In genomic region chr5:143364061-143364460, GRCh38 we compare ENCODE assay signal across 27 cellular contexts.
"Had no signal": no experiment of that assay in that cellular context is flagged by ENCODE, and none has a peak within 500 bp of the region (broad histone marks: within the 10 kb centered on the region; RNA-seq: fewer than 3 reads in every experiment).

No MANE protein-coding gene starts in this region.

- H3K9ac ChIP-seq: parathyroid adenoma had no signal

- H3K36me3 ChIP-seq: adrenal gland, ascending aorta, brain microvascular endothelial cell, left lung, thyroid gland, upper lobe of right lung had no signal

- H3K27ac ChIP-seq: adrenal gland, ascending aorta, brain microvascular endothelial cell, foreskin keratinocyte, left lung, parathyroid adenoma, thyroid gland, upper lobe of right lung, VCaP had no signal

- H3K27ac Mint-ChIP-seq: activated CD4-positive, alpha-beta T cell treated with anti-CD3 and anti-CD28 coated beads, Interleukin-2, amount 10 ng/mL, durations not matched to agents 7 days and 5 days; activated CD8-positive, alpha-beta T cell treated with anti-CD3 and anti-CD28 coated beads, Interleukin-2, amount 10 ng/mL, durations not matched to agents 7 days and 5 days; activated naive CD4-positive, alpha-beta T cell treated with anti-CD3 and anti-CD28 coated beads, Interleukin-2, amount 50 U/mL, for 24 hours; nephron progenitor cell; T-helper 2 cell treated with Interferon-gamma antibody and Interleukin-4, amounts not matched to agents 5 μg/mL and 100 μg/mL, for 36 hours had no signal

- H3K27me3 ChIP-seq: adrenal gland, ascending aorta, brain microvascular endothelial cell, foreskin keratinocyte, left lung, thyroid gland, upper lobe of right lung had no signal

- H3K9me3 ChIP-seq: thyroid gland, upper lobe of right lung had no signal

- ATAC-seq: activated CD8-positive, alpha-beta T cell treated with anti-CD3 and anti-CD28 coated beads, Interleukin-2, amount 10 ng/mL, durations not matched to agents 7 days and 5 days; foreskin keratinocyte; left lung; right cardiac atrium; upper lobe of right lung had no signal

- H3K4me3 ChIP-seq: adrenal gland, ascending aorta, left lung, thyroid gland, upper lobe of right lung had no signal

- H3K27me3 Mint-ChIP-seq: activated CD4-positive, alpha-beta T cell treated with anti-CD3 and anti-CD28 coated beads, Interleukin-2, amount 10 ng/mL, durations not matched to agents 7 days and 5 days; activated naive CD4-positive, alpha-beta T cell treated with anti-CD3 and anti-CD28 coated beads, Interleukin-2, amount 50 U/mL, for 24 hours had no signal

- DNase-seq: activated CD4-positive, alpha-beta T cell treated with anti-CD3 and anti-CD28 coated beads, Interleukin-2, amount 10 ng/mL, durations not matched to agents 7 days and 5 days; activated CD4-positive, CD25-positive, alpha-beta regulatory T cell treated with anti-CD3 and anti-CD28 coated beads, Interleukin-2, amount 50 U/mL, for 72 hours; activated CD8-positive, alpha-beta T cell treated with anti-CD3 and anti-CD28 coated beads, Interleukin-2, amount 10 ng/mL, durations not matched to agents 7 days and 5 days; activated gamma-delta T cell treated with Interleukin-2 at 50 U/mL for 16 hours; adrenal gland; brain microvascular endothelial cell; caudate nucleus; dermis blood vessel endothelial cell; effector CD8-positive, alpha-beta T cell; foreskin keratinocyte; kidney glomerular epithelial cell; left lung; midbrain; nephron progenitor cell; nucleus accumbens; right cardiac atrium; stimulated activated CD4-positive, alpha-beta T cell treated with anti-CD3 and anti-CD28 coated beads, Interleukin-4, amount 100 ng/mL, for 24 hours; stimulated activated naive CD4-positive, alpha-beta T cell treated with Interleukin-2 at 50 U/mL for 16 hours; substantia nigra; thyroid gland; upper lobe of right lung had no signal

- H3K4me1 Mint-ChIP-seq: nephron progenitor cell had no signal

- H3K4me3 Mint-ChIP-seq: activated CD4-positive, alpha-beta T cell treated with anti-CD3 and anti-CD28 coated beads, Interleukin-2, amount 10 ng/mL, durations not matched to agents 7 days and 5 days; activated CD8-positive, alpha-beta T cell treated with anti-CD3 and anti-CD28 coated beads, Interleukin-2, amount 10 ng/mL, durations not matched to agents 7 days and 5 days; activated naive CD4-positive, alpha-beta T cell treated with anti-CD3 and anti-CD28 coated beads, Interleukin-2, amount 50 U/mL, for 24 hours; activated T-helper 1 cell treated with anti-CD3 and anti-CD28 coated beads, Interleukin-12 subunit alpha, Interleukin-12 subunit beta, Interleukin-2, Interleukin-4 antibody, amounts not matched to agents 30 ng/mL and 10 ng/mL and 1 ng/mL, durations not matched to agents 14 hours and 24 hours and 36 hours; nephron progenitor cell; T-helper 2 cell treated with Interferon-gamma antibody and Interleukin-4, amounts not matched to agents 5 μg/mL and 100 μg/mL, for 36 hours had no signal
